In genomic region chr4:79575709-79576479, GRCh38 we compare ENCODE assay signal across 17 cellular contexts.
DNase-seq lines count a peak whose midpoint lies in the region; ATAC-seq and TF ChIP-seq lines count a peak whose summit lies in the region.
"Had no signal": no experiment of that assay in that cellular context is flagged by ENCODE, and none has a peak within 500 bp of the region (broad histone marks: within the 10 kb centered on the region; RNA-seq: fewer than 3 reads in every experiment).

No MANE protein-coding gene starts in this region.

- intact Hi-C loops in right cardiac atrium (cut with DNase I): loop anchor here in 2 of 4 donors (5.0 kb wide), 2 partner anchors 529 to 534 kb away; no protein-coding TSS in a partner anchor
- intact Hi-C loops in mammary epithelial cell (cut with micrococcal nuclease): loop anchor here (1.0 kb wide), 2 partner anchors 534 to 624 kb away; no protein-coding TSS in a partner anchor

- H3K27me3 ChIP-seq in GM23338 (ENCODE audit: insufficient read depth) (no peaks in the 10 kb centered on the region), right cardiac atrium (ENCODE audit: control insufficient read depth, insufficient read depth) (no peaks in the 10 kb centered on the region), stomach smooth muscle (ENCODE audit: control insufficient read depth in 1 of 2, insufficient read depth in 2 of 2, low read length in 2 of 2) (no peaks in the 10 kb centered on the region), mammary epithelial cell (ENCODE audit: insufficient read depth, low read length) (no peaks in the 10 kb centered on the region)
- H3K27me3 ChIP-seq: SJSA1 had no signal

- H3K4me2 ChIP-seq in GM23338 (no peak overlapping the region), mammary epithelial cell (ENCODE audit: insufficient read depth, low read depth, low read length) (no peak overlapping the region)

- H3K36me3 ChIP-seq in GM23338 (ENCODE audit: insufficient read depth): no peaks in the 10 kb centered on the region
- no peaks in the 10 kb centered on the region for H3K36me3 ChIP-seq in stomach smooth muscle (ENCODE audit: control insufficient read depth in 2 of 2, insufficient read depth in 2 of 2, low read length in 2 of 2)
- no peaks in the 10 kb centered on the region for H3K36me3 ChIP-seq in mammary epithelial cell (ENCODE audit: insufficient read depth, low read length)
- H3K36me3 ChIP-seq: SJSA1 had no signal

- H3K9ac ChIP-seq in stomach smooth muscle (ENCODE audit: low read length in 2 of 2) (no peak overlapping the region), mammary epithelial cell (ENCODE audit: insufficient read depth, low read length) (no peak overlapping the region)

- no peaks in the 10 kb centered on the region for H3F3A ChIP-seq in GM23338 (replicated peaks; ENCODE audit: low read depth)

- TF ChIP-seq CTCF in GM23338 (conservative IDR thresholded peaks at IDR 0.05; ENCODE audit: low read depth in 2 of 2) (no peak), coronary artery (IDR thresholded peaks at IDR 0.05) (no peak), mammary epithelial cell (conservative IDR thresholded peaks at IDR 0.05 in 1 of 2, IDR thresholded peaks at IDR 0.05 in 1 of 2; ENCODE audit: extremely low read depth in 1 of 2, insufficient read depth in 1 of 2, low read depth in 1 of 2, low read length in 2 of 2) (no peak)

- H3K79me2 ChIP-seq in GM23338 (replicated peaks; ENCODE audit: insufficient read depth) (no peaks in the 10 kb centered on the region), mammary epithelial cell (ENCODE audit: insufficient read depth, low read length) (no peaks in the 10 kb centered on the region)

- no peak overlapping the region for H3K27ac Mint-ChIP-seq in GM23338
- H3K27ac Mint-ChIP-seq: activated naive CD8-positive, alpha-beta T cell treated with anti-CD3 and anti-CD28 coated beads, Interleukin-2, amount 50 U/mL, for 24 hours; activated T-helper 17 cell treated with anti-CD3 and anti-CD28 coated beads, Interleukin-2, amount 50 U/mL, for 72 hours; CD4-positive, alpha-beta T cell; stimulated activated naive B cell treated with anti-CD40 and anti-IgM and Interleukin-4, amounts not matched to agents 10 μg/mL and 1 μg/mL and 100 μg/mL, for 72 hours; T-helper 2 cell treated with Interferon-gamma antibody and Interleukin-4, amounts not matched to agents 5 μg/mL and 100 μg/mL, for 36 hours had no signal

- H3K36me3 Mint-ChIP-seq in GM23338 (ENCODE audit: low read depth): no peaks in the 10 kb centered on the region
- H3K36me3 Mint-ChIP-seq: stimulated activated naive B cell treated with anti-CD40 and anti-IgM and Interleukin-4, amounts not matched to agents 10 μg/mL and 1 μg/mL and 100 μg/mL, for 72 hours had no signal

- peaks cover 18% of the 10 kb centered on the region; the same call in 2 of the 3 replicates for H3K4me1 Mint-ChIP-seq in GM23338
- H3K4me1 Mint-ChIP-seq: activated naive CD8-positive, alpha-beta T cell treated with anti-CD3 and anti-CD28 coated beads, Interleukin-2, amount 50 U/mL, for 24 hours; activated T-helper 17 cell treated with anti-CD3 and anti-CD28 coated beads, Interleukin-2, amount 50 U/mL, for 72 hours; neural crest cell had no signal

- H3K9me3 Mint-ChIP-seq in GM23338: no peaks in the 10 kb centered on the region
- H3K9me3 Mint-ChIP-seq: activated naive CD8-positive, alpha-beta T cell treated with anti-CD3 and anti-CD28 coated beads, Interleukin-2, amount 50 U/mL, for 24 hours; activated T-helper 17 cell treated with anti-CD3 and anti-CD28 coated beads, Interleukin-2, amount 50 U/mL, for 72 hours; CD4-positive, alpha-beta T cell; neural crest cell; stimulated activated naive B cell treated with anti-CD40 and anti-IgM and Interleukin-4, amounts not matched to agents 10 μg/mL and 1 μg/mL and 100 μg/mL, for 72 hours; T-helper 2 cell treated with Interferon-gamma antibody and Interleukin-4, amounts not matched to agents 5 μg/mL and 100 μg/mL, for 36 hours had no signal

- DNase-seq in GM23338 (ENCODE audit: low spot score) (no peak), coronary artery (ENCODE audit: low spot score) (no peak), right cardiac atrium (peak; percentile 17 to 51 (median 44)), mammary epithelial cell (no peak), AML-193 (lab: John Stamatoyannopoulos, UW) (no peak)
- DNase-seq: activated CD4-positive, CD25-positive, alpha-beta regulatory T cell treated with anti-CD3 and anti-CD28 coated beads, Interleukin-2, amount 50 U/mL, for 72 hours; activated naive CD8-positive, alpha-beta T cell treated with anti-CD3 and anti-CD28 coated beads, Interleukin-2, amount 50 U/mL, for 24 hours; CD4-positive, alpha-beta T cell; NCI-H1417 treated with DMSO at 0.1 percent for 48 hours; stimulated activated naive B cell treated with anti-CD40 and anti-IgM and Interleukin-4, amounts not matched to agents 10 μg/mL and 1 μg/mL and 100 μg/mL, for 72 hours had no signal

- in situ Hi-C loops in mammary epithelial cell (cut with MboI; ENCODE audit: low sequenced_read_pairs in 2 of 2): no loop called here

- CTCF ChIA-PET in mammary epithelial cell (lab: Charles Lee; ENCODE audit: low non-redundant PET): no interaction called here

- H3K9me3 ChIP-seq in right cardiac atrium (ENCODE audit: control insufficient read depth, low read length): no peaks in the 10 kb centered on the region
- no peaks in the 10 kb centered on the region for H3K9me3 ChIP-seq in stomach smooth muscle (ENCODE audit: control insufficient read depth in 2 of 2, low read length in 2 of 2)
- no peaks in the 10 kb centered on the region for H3K9me3 ChIP-seq in mammary epithelial cell (replicated peaks; ENCODE audit: insufficient read depth, low read length)
- H3K9me3 ChIP-seq: SJSA1 had no signal

- no peaks in the 10 kb centered on the region for H3K27me3 Mint-ChIP-seq in GM23338 (ENCODE audit: insufficient read depth, low read depth, poor library complexity)
- H3K27me3 Mint-ChIP-seq: CD4-positive, alpha-beta T cell had no signal

- H3K4me1 ChIP-seq in GM23338 (ENCODE audit: insufficient read depth) (peaks cover 23% of the 10 kb centered on the region), right cardiac atrium (ENCODE audit: control insufficient read depth, insufficient read depth, low read length) (no peaks in the 10 kb centered on the region), stomach smooth muscle (ENCODE audit: control insufficient read depth, insufficient read depth, low read length) (peaks cover 7% of the 10 kb centered on the region), mammary epithelial cell (ENCODE audit: insufficient read depth, low read length) (no peaks in the 10 kb centered on the region)
- H3K4me1 ChIP-seq: SJSA1 had no signal

- dilution Hi-C loops in mammary epithelial cell (cut with HindIII; ENCODE audit: low sequenced_read_pairs): no loop called here

- H4K20me1 ChIP-seq in GM23338 (replicated peaks; ENCODE audit: insufficient read depth) (no peaks in the 10 kb centered on the region), mammary epithelial cell (ENCODE audit: insufficient read depth, low read length) (no peaks in the 10 kb centered on the region)

- 50% methylated on average over 7 of the region's 7 CpGs for WGBS in right cardiac atrium
- 58% methylated on average over 7 of the region's 7 CpGs for WGBS in mammary epithelial cell (ENCODE audit: low coverage, missing lambda C conversion rate)

- H3K27ac ChIP-seq in GM23338 (ENCODE audit: low read depth) (no peak overlapping the region), coronary artery (peak overlapping the region; percentile 46 to 75), right cardiac atrium (ENCODE audit: low read length) (no peak overlapping the region), stomach smooth muscle (ENCODE audit: low read length) (peak overlapping the region; percentile 26), mammary epithelial cell (ENCODE audit: insufficient read depth, low read depth, low read length) (no peak overlapping the region)
- H3K27ac ChIP-seq: SJSA1 had no signal

- no peak overlapping the region for H3K4me3 Mint-ChIP-seq in GM23338
- H3K4me3 Mint-ChIP-seq: activated naive CD8-positive, alpha-beta T cell treated with anti-CD3 and anti-CD28 coated beads, Interleukin-2, amount 50 U/mL, for 24 hours; activated T-helper 17 cell treated with anti-CD3 and anti-CD28 coated beads, Interleukin-2, amount 50 U/mL, for 72 hours; CD4-positive, alpha-beta T cell; neural crest cell; stimulated activated naive B cell treated with anti-CD40 and anti-IgM and Interleukin-4, amounts not matched to agents 10 μg/mL and 1 μg/mL and 100 μg/mL, for 72 hours; T-helper 2 cell treated with Interferon-gamma antibody and Interleukin-4, amounts not matched to agents 5 μg/mL and 100 μg/mL, for 36 hours had no signal

- ATAC-seq in GM23338: no peak
- ATAC-seq in right cardiac atrium: peak; percentile 76 to 86
- ATAC-seq in GM21717 (IDR thresholded peaks at IDR 0.05; ENCODE audit: unreplicated experiment): no peak
- ATAC-seq in GM21528 (IDR thresholded peaks at IDR 0.05; ENCODE audit: low FRiP score, unreplicated experiment): no peak
- ATAC-seq: activated naive CD8-positive, alpha-beta T cell treated with anti-CD3 and anti-CD28 coated beads, Interleukin-2, amount 50 U/mL, for 24 hours had no signal

- H2AFZ ChIP-seq in GM23338 (peak overlapping the region; percentile 64; the same call in 1 of the 2 replicates), mammary epithelial cell (ENCODE audit: low read depth, low read length) (no peak overlapping the region)

- no peaks in the 10 kb centered on the region for H3K9me2 ChIP-seq in GM23338 (ENCODE audit: insufficient read depth)

- H3K4me3 ChIP-seq in GM23338: no peak overlapping the region
- H3K4me3 ChIP-seq in coronary artery: peak overlapping the region; percentile 21
- no peak overlapping the region for H3K4me3 ChIP-seq in right cardiac atrium (ENCODE audit: low read length)
- H3K4me3 ChIP-seq in stomach smooth muscle (ENCODE audit: low read length in 2 of 2): no peak overlapping the region
- no peak overlapping the region for H3K4me3 ChIP-seq in mammary epithelial cell (replicated peaks in 1 of 3; ENCODE audit: insufficient read depth in 1 of 3, low read depth in 2 of 3, low read length in 3 of 3)
- H3K4me3 ChIP-seq: SJSA1 had no signal

- no TSS peak for BruUV-seq in mammary epithelial cell (replicated peaks; lab: Mats Ljungman, UMichigan)

TF ChIP-seq in GM23338, 12 proteins besides CTCF, POLR2A, EP300 and RAD21 (continues in another document):
- TF ChIP-seq CREB1 (CRISPR knock-in tag; IDR thresholded peaks at IDR 0.05; ENCODE audit: low read depth) (no peak), ZNF114 (CRISPR knock-in tag; IDR thresholded peaks at IDR 0.05) (no peak), NANOG (IDR thresholded peaks at IDR 0.05; ENCODE audit: borderline replicate concordance) (no peak), ETS1 (IDR thresholded peaks at IDR 0.05) (no peak), EZH2 (IDR thresholded peaks at IDR 0.05; ENCODE audit: low read depth, unreplicated experiment) (no peak)

Comparison
In these comparisons a context has a peak if more than half of its experiments do, and no peak if none do; other contexts are left out.
1. ATAC-seq: peak in right cardiac atrium (2 of 2); none in GM23338 (single experiment), GM21717 (single experiment) and GM21528 (single experiment).
2. DNase-seq: peak in right cardiac atrium (3 of 3); none in GM23338 (single experiment), coronary artery (single experiment), mammary epithelial cell (single experiment) and AML-193 (0 of 2).
3. H3K27ac ChIP-seq: peak in coronary artery (2 of 2) and stomach smooth muscle (single experiment); none in GM23338 (single experiment), right cardiac atrium (single experiment) and mammary epithelial cell (single experiment).